15 cellular contexts compared by ENCODE assay signal in genomic region chr10:123781956-123782500, GRCh38.
DNase-seq lines count a peak whose midpoint lies in the region; ATAC-seq and TF ChIP-seq lines count a peak whose summit lies in the region.
"Had no signal": no experiment of that assay in that cellular context is flagged by ENCODE, and none has a peak within 500 bp of the region (broad histone marks: within the 10 kb centered on the region; RNA-seq: fewer than 3 reads in every experiment).

No MANE protein-coding gene starts in this region.

- H3K27ac Mint-ChIP-seq in type B pancreatic cell, result peak overlapping the region; percentile 96
- H3K27ac Mint-ChIP-seq in activated T-helper 1 cell treated with anti-CD3 and anti-CD28 coated beads, Interleukin-12 subunit alpha, Interleukin-12 subunit beta, Interleukin-2, Interleukin-4 antibody, amounts not matched to agents 30 ng/mL and 10 ng/mL and 1 ng/mL, durations not matched to agents 14 hours and 24 hours and 36 hours, result no peak overlapping the region

- H3K27me3 ChIP-seq in HCT116 (ENCODE audit: insufficient read depth, low read length) (peaks cover 95% of the 10 kb centered on the region), mammary epithelial cell (ENCODE audit: insufficient read depth, low read length) (peaks cover 11% of the 10 kb centered on the region), iPS-18a (ENCODE audit: control insufficient read depth, insufficient read depth, low read length) (no peaks in the 10 kb centered on the region)

- RAD21 ChIA-PET in HCT116 (lab: Charles Lee; ENCODE audit: low non-redundant PET in 1 of 2, low total read pairs in 2 of 2, uncharacterized antibody in 2 of 2, unreplicated experiment in 2 of 2), result no interaction called here

- peaks cover 33% of the 10 kb centered on the region for H3K27me3 Mint-ChIP-seq in type B pancreatic cell
- peaks cover 29% of the 10 kb centered on the region for H3K27me3 Mint-ChIP-seq in activated T-helper 1 cell treated with anti-CD3 and anti-CD28 coated beads, Interleukin-12 subunit alpha, Interleukin-12 subunit beta, Interleukin-2, Interleukin-4 antibody, amounts not matched to agents 30 ng/mL and 10 ng/mL and 1 ng/mL, durations not matched to agents 14 hours and 24 hours and 36 hours (ENCODE audit: insufficient read depth)

- no peak for DNase-seq in HCT116 (ENCODE audit: low read depth, low spot score)
- DNase-seq in mammary epithelial cell, result peak; percentile 26
- DNase-seq in type B pancreatic cell (ENCODE audit: extremely low spot score, unreplicated experiment), result no peak
- no peak for DNase-seq in activated T-helper 1 cell treated with anti-CD3 and anti-CD28 coated beads, Interleukin-12 subunit alpha, Interleukin-12 subunit beta, Interleukin-2, Interleukin-4 antibody, amounts not matched to agents 30 ng/mL and 10 ng/mL and 1 ng/mL, durations not matched to agents 14 hours and 24 hours and 36 hours (ENCODE audit: low spot score)
- no peak for DNase-seq in stimulated activated CD4-positive, alpha-beta T cell treated with anti-CD3 and anti-CD28 coated beads, Interleukin-4, amount 100 ng/mL, for 4 hours
- DNase-seq: EL, NCI-H1417, NCI-H1930, NCI-H2171, NCI-H510A, SHP77 treated with DMSO at 0.1 percent for 48 hours had no signal

- no peaks in the 10 kb centered on the region for H3K79me2 ChIP-seq in HCT116 (ENCODE audit: insufficient read depth, low read length)
- no peaks in the 10 kb centered on the region for H3K79me2 ChIP-seq in mammary epithelial cell (ENCODE audit: insufficient read depth, low read length)

- intact Hi-C loops in HCT116 (cut with micrococcal nuclease), result no loop called here
- intact Hi-C loops in mammary epithelial cell (cut with micrococcal nuclease), result no loop called here
- intact Hi-C loops in activated T-helper 1 cell treated with anti-CD3 and anti-CD28 coated beads, Interleukin-12 subunit alpha, Interleukin-12 subunit beta, Interleukin-2, Interleukin-4 antibody, amounts not matched to agents 30 ng/mL and 10 ng/mL and 1 ng/mL, durations not matched to agents 14 hours and 24 hours and 36 hours (cut with micrococcal nuclease), result no loop called here

- H3K9me2 ChIP-seq in HCT116 (ENCODE audit: insufficient read depth), result no peaks in the 10 kb centered on the region

- H3K4me1 Mint-ChIP-seq in type B pancreatic cell (ENCODE audit: unreplicated experiment), result no peaks in the 10 kb centered on the region
- no peaks in the 10 kb centered on the region for H3K4me1 Mint-ChIP-seq in activated T-helper 1 cell treated with anti-CD3 and anti-CD28 coated beads, Interleukin-12 subunit alpha, Interleukin-12 subunit beta, Interleukin-2, Interleukin-4 antibody, amounts not matched to agents 30 ng/mL and 10 ng/mL and 1 ng/mL, durations not matched to agents 14 hours and 24 hours and 36 hours (ENCODE audit: low read depth)

- H4K20me1 ChIP-seq in HCT116 (ENCODE audit: insufficient read depth), result no peaks in the 10 kb centered on the region
- H4K20me1 ChIP-seq in mammary epithelial cell (ENCODE audit: insufficient read depth, low read length), result no peaks in the 10 kb centered on the region

- H2AFZ ChIP-seq in HCT116 (ENCODE audit: low read depth, low read length, poor library complexity, severe bottlenecking) (no peak overlapping the region), mammary epithelial cell (ENCODE audit: low read depth, low read length) (no peak overlapping the region)

- POLR2A ChIA-PET in HCT116 (lab: Charles Lee), result no interaction called here

- peak overlapping the region; percentile 34 for H3K4me3 Mint-ChIP-seq in type B pancreatic cell
- H3K4me3 Mint-ChIP-seq in activated T-helper 1 cell treated with anti-CD3 and anti-CD28 coated beads, Interleukin-12 subunit alpha, Interleukin-12 subunit beta, Interleukin-2, Interleukin-4 antibody, amounts not matched to agents 30 ng/mL and 10 ng/mL and 1 ng/mL, durations not matched to agents 14 hours and 24 hours and 36 hours, result no peak overlapping the region

- H3K4me2 ChIP-seq in HCT116 (ENCODE audit: low read length) (no peak overlapping the region), mammary epithelial cell (ENCODE audit: insufficient read depth, low read depth, low read length) (no peak overlapping the region)
- H3K4me2 ChIP-seq: BLaER1 treated with 17β-estradiol and CSF1 and Interleukin-3, amounts not matched to agents 10 nM and 100 nM had no signal

- dilution Hi-C loops in mammary epithelial cell (cut with HindIII; ENCODE audit: low sequenced_read_pairs), result no loop called here

- H3K36me3 ChIP-seq in HCT116 (ENCODE audit: control insufficient read depth in 1 of 2, insufficient read depth in 2 of 2, low read length in 2 of 2) (no peaks in the 10 kb centered on the region), mammary epithelial cell (ENCODE audit: insufficient read depth, low read length) (no peaks in the 10 kb centered on the region), iPS-18a (ENCODE audit: control insufficient read depth, low read depth, low read length) (no peaks in the 10 kb centered on the region)
- H3K36me3 ChIP-seq: BLaER1 treated with 17β-estradiol and CSF1 and Interleukin-3, amounts not matched to agents 10 nM and 100 nM had no signal

- TF ChIP-seq POLR2A in HCT116 (IDR thresholded peaks at IDR 0.05; ENCODE audit: borderline replicate concordance, extremely low read depth, insufficient read depth, insufficient read length), result no peak

- H3K36me3 Mint-ChIP-seq in type B pancreatic cell, result peaks cover 5% of the 10 kb centered on the region
- H3K36me3 Mint-ChIP-seq in activated T-helper 1 cell treated with anti-CD3 and anti-CD28 coated beads, Interleukin-12 subunit alpha, Interleukin-12 subunit beta, Interleukin-2, Interleukin-4 antibody, amounts not matched to agents 30 ng/mL and 10 ng/mL and 1 ng/mL, durations not matched to agents 14 hours and 24 hours and 36 hours (ENCODE audit: low read depth), result no peaks in the 10 kb centered on the region

- H3K27ac ChIP-seq in HCT116 (ENCODE audit: low read depth, low read length) (no peak overlapping the region), mammary epithelial cell (ENCODE audit: insufficient read depth, low read depth, low read length) (no peak overlapping the region), iPS-18a (ENCODE audit: low read length) (no peak overlapping the region)
- H3K27ac ChIP-seq: BLaER1 treated with 17β-estradiol and CSF1 and Interleukin-3, amounts not matched to agents 10 nM and 100 nM; HL-60 had no signal

- H3K9ac ChIP-seq in HCT116 (ENCODE audit: low read length) (no peak overlapping the region), mammary epithelial cell (ENCODE audit: insufficient read depth, low read length) (no peak overlapping the region), iPS-18a (ENCODE audit: low read length) (no peak overlapping the region)
- H3K9ac ChIP-seq: BLaER1 treated with 17β-estradiol and CSF1 and Interleukin-3, amounts not matched to agents 10 nM and 100 nM had no signal

- H3K4me3 ChIP-seq in HCT116 (replicated peaks in 1 of 2; ENCODE audit: low read depth in 1 of 2, low read length in 2 of 2) (no peak overlapping the region), mammary epithelial cell (replicated peaks in 1 of 3; ENCODE audit: insufficient read depth in 1 of 3, low read depth in 2 of 3, low read length in 3 of 3) (no peak overlapping the region), iPS-18a (ENCODE audit: low read length) (peak overlapping the region; percentile 15)
- H3K4me3 ChIP-seq: BLaER1 treated with 17β-estradiol and CSF1 and Interleukin-3, amounts not matched to agents 10 nM and 100 nM had no signal

- in situ Hi-C loops in mammary epithelial cell (cut with MboI; ENCODE audit: low sequenced_read_pairs in 2 of 2), result no loop called here

- CTCF ChIA-PET in HCT116 (lab: Charles Lee), result interaction anchor here (1.4 kb wide), 1 partner anchor 16 kb away, joined by 3 read pairs; no protein-coding TSS in a partner anchor
- CTCF ChIA-PET in mammary epithelial cell (lab: Charles Lee; ENCODE audit: low non-redundant PET), result no interaction called here

- no peaks in the 10 kb centered on the region for H3K9me3 Mint-ChIP-seq in type B pancreatic cell
- H3K9me3 Mint-ChIP-seq in activated T-helper 1 cell treated with anti-CD3 and anti-CD28 coated beads, Interleukin-12 subunit alpha, Interleukin-12 subunit beta, Interleukin-2, Interleukin-4 antibody, amounts not matched to agents 30 ng/mL and 10 ng/mL and 1 ng/mL, durations not matched to agents 14 hours and 24 hours and 36 hours, result no peaks in the 10 kb centered on the region

- TF ChIP-seq RAD21 in HCT116 (IDR thresholded peaks at IDR 0.05; ENCODE audit: low read depth), result no peak

- no peak for ATAC-seq in HCT116
- no peak for ATAC-seq in HG03175 (IDR thresholded peaks at IDR 0.05; ENCODE audit: unreplicated experiment)

- BruUV-seq in HCT116 (replicated peaks; lab: Mats Ljungman, UMichigan) (no TSS peak), mammary epithelial cell (replicated peaks; lab: Mats Ljungman, UMichigan) (no TSS peak)

- no peak for TF ChIP-seq CTCF in HCT116 (IDR thresholded peaks at IDR 0.05 in 2 of 3, conservative IDR thresholded peaks at IDR 0.05 in 1 of 3; ENCODE audit: borderline replicate concordance in 1 of 3, insufficient read depth in 1 of 3, low read depth in 2 of 3, low read length in 2 of 3)
- no peak for TF ChIP-seq CTCF in mammary epithelial cell (conservative IDR thresholded peaks at IDR 0.05 in 1 of 2, IDR thresholded peaks at IDR 0.05 in 1 of 2; ENCODE audit: extremely low read depth in 1 of 2, insufficient read depth in 1 of 2, low read depth in 1 of 2, low read length in 2 of 2)
- no peak for TF ChIP-seq CTCF in type B pancreatic cell (conservative IDR thresholded peaks at IDR 0.05)

- no peaks in the 10 kb centered on the region for H3K4me1 ChIP-seq in HCT116 (ENCODE audit: control insufficient read depth in 1 of 2, insufficient read depth in 2 of 2, low read length in 2 of 2)
- no peaks in the 10 kb centered on the region for H3K4me1 ChIP-seq in mammary epithelial cell (ENCODE audit: insufficient read depth, low read length)
- H3K4me1 ChIP-seq in iPS-18a (ENCODE audit: control insufficient read depth, low read depth, low read length), result peaks cover 22% of the 10 kb centered on the region
- H3K4me1 ChIP-seq: BLaER1 treated with 17β-estradiol and CSF1 and Interleukin-3, amounts not matched to agents 10 nM and 100 nM had no signal

- no peaks in the 10 kb centered on the region for H3K9me3 ChIP-seq in HCT116 (ENCODE audit: control insufficient read depth in 1 of 2, insufficient read depth in 1 of 2, low read depth in 1 of 2, low read length in 2 of 2)
- no peaks in the 10 kb centered on the region for H3K9me3 ChIP-seq in mammary epithelial cell (replicated peaks; ENCODE audit: insufficient read depth, low read length)
- no peaks in the 10 kb centered on the region for H3K9me3 ChIP-seq in iPS-18a (ENCODE audit: control insufficient read depth, low read depth, low read length)
- H3K9me3 ChIP-seq: BLaER1 treated with 17β-estradiol and CSF1 and Interleukin-3, amounts not matched to agents 10 nM and 100 nM had no signal

- 7% methylated on average over 8 of the region's 8 CpGs for WGBS in mammary epithelial cell (ENCODE audit: low coverage, missing lambda C conversion rate)

TF ChIP-seq in HCT116, 20 proteins besides CTCF, POLR2A, EP300 and RAD21:
- TF ChIP-seq EZH2phosphoT487 (IDR thresholded peaks at IDR 0.05; ENCODE audit: borderline replicate concordance), result peak; percentile 41; the same call in 1 of the 2 replicates
- no peak for TF ChIP-seq SIN3A (IDR thresholded peaks at IDR 0.05; ENCODE audit: low read depth)
